In the genomic region with DNA sequence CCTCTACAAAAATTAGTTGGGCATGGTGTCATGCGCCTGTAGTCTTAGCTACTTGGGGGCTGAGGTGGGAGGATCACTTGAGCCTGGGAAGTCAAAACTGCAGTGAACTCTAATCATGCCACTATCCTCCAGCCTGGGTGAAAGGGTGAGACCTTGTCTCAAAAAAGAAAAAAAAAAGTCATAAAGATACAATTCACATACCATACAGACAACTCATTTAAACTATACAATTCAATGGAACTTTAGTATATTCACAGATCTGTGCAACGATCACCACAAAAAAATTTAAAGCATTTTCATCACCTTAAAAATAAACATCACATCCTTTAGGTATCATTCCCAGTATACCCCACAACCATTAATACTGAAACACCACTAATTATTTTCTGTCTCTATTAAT, we compare ENCODE assay signal across 26 cellular contexts.
"Had no signal": no experiment of that assay in that cellular context is flagged by ENCODE, and none has a peak within 500 bp of the region (broad histone marks: within the 10 kb centered on the region; RNA-seq: fewer than 3 reads in every experiment).

No MANE protein-coding gene starts in this region.

- H3K27ac ChIP-seq: thyroid gland had no signal

- H3K9me3 Mint-ChIP-seq: activated CD4-positive, alpha-beta memory T cell treated with anti-CD3 and anti-CD28 coated beads for 36 hours; activated naive CD8-positive, alpha-beta T cell treated with anti-CD3 and anti-CD28 coated beads for 36 hours; endodermal cell; nephron; T-helper 2 cell treated with Interferon-gamma antibody and Interleukin-4, amounts not matched to agents 5 μg/mL and 100 μg/mL, for 36 hours; WTC11 had no signal

- H3K9me3 ChIP-seq: thyroid gland had no signal

- H3K27me3 Mint-ChIP-seq: activated CD4-positive, alpha-beta memory T cell treated with anti-CD3 and anti-CD28 coated beads for 36 hours; activated naive CD8-positive, alpha-beta T cell treated with anti-CD3 and anti-CD28 coated beads for 36 hours had no signal

- FAIRE-seq: colon, islet of Langerhans, TTC549 had no signal

- H3K4me1 ChIP-seq: thyroid gland had no signal

- H3K27me3 ChIP-seq: thyroid gland had no signal

- H3K4me3 Mint-ChIP-seq: activated CD4-positive, alpha-beta memory T cell treated with anti-CD3 and anti-CD28 coated beads for 36 hours; activated CD8-positive, alpha-beta memory T cell treated with anti-CD3 and anti-CD28 coated beads, Interleukin-2, amount 10 ng/mL, durations not matched to agents 7 days and 5 days; activated naive CD8-positive, alpha-beta T cell treated with anti-CD3 and anti-CD28 coated beads for 36 hours; endodermal cell; nephron; T-helper 2 cell treated with Interferon-gamma antibody and Interleukin-4, amounts not matched to agents 5 μg/mL and 100 μg/mL, for 36 hours; WTC11 had no signal

- H3K4me3 ChIP-seq: lung, thyroid gland had no signal

- H3K27ac Mint-ChIP-seq: activated CD4-positive, alpha-beta memory T cell treated with anti-CD3 and anti-CD28 coated beads for 36 hours; activated CD8-positive, alpha-beta memory T cell treated with anti-CD3 and anti-CD28 coated beads, Interleukin-2, amount 10 ng/mL, durations not matched to agents 7 days and 5 days; activated naive CD8-positive, alpha-beta T cell treated with anti-CD3 and anti-CD28 coated beads for 36 hours; endodermal cell; nephron; T-helper 2 cell treated with Interferon-gamma antibody and Interleukin-4, amounts not matched to agents 5 μg/mL and 100 μg/mL, for 36 hours; WTC11 had no signal

- H3K36me3 Mint-ChIP-seq: activated CD4-positive, alpha-beta memory T cell treated with anti-CD3 and anti-CD28 coated beads for 36 hours; activated CD8-positive, alpha-beta memory T cell treated with anti-CD3 and anti-CD28 coated beads, Interleukin-2, amount 10 ng/mL, durations not matched to agents 7 days and 5 days; activated naive CD8-positive, alpha-beta T cell treated with anti-CD3 and anti-CD28 coated beads for 36 hours; WTC11 had no signal

- DNase-seq: activated CD4-positive, alpha-beta memory T cell treated with anti-CD3 and anti-CD28 coated beads for 36 hours; activated CD4-positive, alpha-beta T cell treated with anti-CD3 and anti-CD28 coated beads for 4 hours; activated CD8-positive, alpha-beta memory T cell treated with anti-CD3 and anti-CD28 coated beads, Interleukin-2, amount 10 ng/mL, durations not matched to agents 7 days and 5 days; activated naive CD4-positive, alpha-beta T cell; activated naive CD8-positive, alpha-beta T cell treated with anti-CD3 and anti-CD28 coated beads for 36 hours; amniotic stem cell; caudate nucleus; endodermal cell; foreskin melanocyte; glutamatergic neuron; hippocampal formation; left colon; nucleus accumbens; retina; stimulated activated CD4-positive, alpha-beta T cell treated with anti-CD3 and anti-CD28 coated beads, Interleukin-12 subunit alpha, Interleukin-12 subunit beta, amount 100 ng/mL, for 4 hours; stimulated activated CD4-positive, alpha-beta T cell treated with anti-CD3 and anti-CD28 coated beads, Interleukin-1b, Interleukin-23, amount 100 ng/mL, for 48 hours; stimulated activated CD8-positive, alpha-beta memory T cell treated with anti-CD3 and anti-CD28 coated beads, Interleukin-4, amount 100 ng/mL, for 48 hours; stimulated activated naive CD4-positive, alpha-beta T cell; thyroid gland had no signal

- H3K4me1 Mint-ChIP-seq: activated naive CD8-positive, alpha-beta T cell treated with anti-CD3 and anti-CD28 coated beads for 36 hours had no signal

- H3K36me3 ChIP-seq: thyroid gland had no signal

- ATAC-seq: activated CD8-positive, alpha-beta memory T cell treated with anti-CD3 and anti-CD28 coated beads, Interleukin-2, amount 10 ng/mL, durations not matched to agents 7 days and 5 days; left colon; WTC11 had no signal
